16 cellular contexts compared by ENCODE assay signal in genomic region chr16:82995286-82995926, GRCh38.
A peak's percentile ranks its signal among the peaks of the same experiment; 100 is the strongest.
DNase-seq lines count a peak whose midpoint lies in the region; ATAC-seq, FAIRE-seq and TF ChIP-seq lines count a peak whose summit lies in the region.
"Had no signal": no experiment of that assay in that cellular context is flagged by ENCODE, and none has a peak within 500 bp of the region (broad histone marks: within the 10 kb centered on the region; RNA-seq: fewer than 3 reads in every experiment).

No MANE protein-coding gene starts in this region.

- H3K9me3 ChIP-seq in heart right ventricle (no peaks in the 10 kb centered on the region), astrocyte (ENCODE audit: insufficient read depth, low read depth, low read length) (no peaks in the 10 kb centered on the region), mesodermal cell (ENCODE audit: control insufficient read depth, low read length) (peaks cover 6% of the 10 kb centered on the region), OCI-LY7 (ENCODE audit: low read length) (no peaks in the 10 kb centered on the region)

- H3K27me3 ChIP-seq in heart right ventricle: no peaks in the 10 kb centered on the region
- no peaks in the 10 kb centered on the region for H3K27me3 ChIP-seq in astrocyte (ENCODE audit: insufficient read depth, low read length)
- no peaks in the 10 kb centered on the region for H3K27me3 ChIP-seq in dorsolateral prefrontal cortex

- POLR2A ChIA-PET in OCI-LY7 (lab: Charles Lee): no interaction called here

- DNase-seq in heart right ventricle (no peak), Right ventricle myocardium superior (no peak), astrocyte (ENCODE audit: low read depth) (no peak), dorsolateral prefrontal cortex (no peak), OCI-LY7 (ENCODE audit: low spot score) (no peak), GM13977 (ENCODE audit: low spot score) (no peak)
- DNase-seq: activated CD4-positive, alpha-beta T cell treated with anti-CD3 and anti-CD28 coated beads for 4 hours; activated naive CD4-positive, alpha-beta T cell treated with anti-CD3 and anti-CD28 coated beads for 36 hours; CD8-positive, alpha-beta memory T cell; left ventricle myocardium superior; NCI-H2107 had no signal

- H3K36me3 ChIP-seq in heart right ventricle (no peaks in the 10 kb centered on the region), astrocyte (ENCODE audit: insufficient read depth, low read length) (no peaks in the 10 kb centered on the region), mesodermal cell (ENCODE audit: control insufficient read depth, insufficient read depth, low read length) (no peaks in the 10 kb centered on the region), OCI-LY7 (ENCODE audit: insufficient read depth, low read length) (no peaks in the 10 kb centered on the region)

- H3K27ac Mint-ChIP-seq in astrocyte (ENCODE audit: unreplicated experiment): no peak overlapping the region
- H3K27ac Mint-ChIP-seq: activated naive CD4-positive, alpha-beta T cell treated with anti-CD3 and anti-CD28 coated beads for 36 hours; CD8-positive, alpha-beta memory T cell; dendritic cell treated with granulocyte-macrophage colony-stimulating factor and Interleukin-4, amounts not matched to agents 40 ng/mL and 50 ng/mL, for 4 days; nephron had no signal

- 64 to 73% methylated on average over 9 of the region's 9 CpGs for WGBS in heart right ventricle, 2 donors
- WGBS in mesodermal cell (ENCODE audit: insufficient coverage in 2 of 2), 2 experiments: 100% methylated on average over 2 of the region's 9 CpGs; no CpG with 5 or more reads in 1 of the 2 experiments

- no peaks in the 10 kb centered on the region for H3K27me3 Mint-ChIP-seq in astrocyte (ENCODE audit: low read depth, unreplicated experiment)
- H3K27me3 Mint-ChIP-seq: CD8-positive, alpha-beta memory T cell had no signal

- CTCF ChIA-PET in OCI-LY7 (lab: Charles Lee; ENCODE audit: unreplicated experiment): no interaction called here

- peak in 1 of 8 donors; percentile 40 for ATAC-seq in heart right ventricle
- ATAC-seq in Right ventricle myocardium superior (ENCODE audit: poor library complexity): no peak
- ATAC-seq in HG03354 (IDR thresholded peaks at IDR 0.05; ENCODE audit: poor library complexity, severe bottlenecking, unreplicated experiment): no peak

- H3K4me1 ChIP-seq in heart right ventricle: peaks cover 0 to 21% (median 6%) of the 10 kb centered on the region in 9 donors
- peaks cover 18% of the 10 kb centered on the region for H3K4me1 ChIP-seq in astrocyte (ENCODE audit: insufficient read depth, low read length)
- H3K4me1 ChIP-seq in mesodermal cell (ENCODE audit: control insufficient read depth, insufficient read depth, low read length, poor library complexity, severe bottlenecking): peaks cover 17% of the 10 kb centered on the region
- no peaks in the 10 kb centered on the region for H3K4me1 ChIP-seq in OCI-LY7 (ENCODE audit: insufficient read depth, low read length, poor library complexity, severe bottlenecking)

- H2AFZ ChIP-seq in astrocyte (ENCODE audit: low read depth, low read length) (peak overlapping the region; percentile 30), OCI-LY7 (ENCODE audit: low read length) (no peak overlapping the region)

- H3K79me2 ChIP-seq in astrocyte (ENCODE audit: insufficient read depth, low read length): peaks cover 8% of the 10 kb centered on the region
- H3K79me2 ChIP-seq in OCI-LY7 (ENCODE audit: insufficient read depth, low read depth, low read length): no peaks in the 10 kb centered on the region

- H4K20me1 ChIP-seq in astrocyte (ENCODE audit: insufficient read depth, low read length) (no peaks in the 10 kb centered on the region), OCI-LY7 (ENCODE audit: insufficient read depth, low read length) (no peaks in the 10 kb centered on the region)

- peak overlapping the region; percentile 55 for H3K9ac ChIP-seq in astrocyte (ENCODE audit: low read length)

- no peaks in the 10 kb centered on the region for H3K36me3 Mint-ChIP-seq in astrocyte (ENCODE audit: low read depth, unreplicated experiment)
- H3K36me3 Mint-ChIP-seq: CD8-positive, alpha-beta memory T cell had no signal

- H3K27ac ChIP-seq in heart right ventricle (peak overlapping the region in 7 of 10 donors; percentile 30 to 69 (median 63)), astrocyte (ENCODE audit: low read depth, low read length) (peak overlapping the region; percentile 60), mesodermal cell (ENCODE audit: low read depth, low read length, severe bottlenecking) (peak overlapping the region; percentile 69), dorsolateral prefrontal cortex (no peak overlapping the region), OCI-LY7 (ENCODE audit: low read depth, low read length, poor library complexity, severe bottlenecking) (no peak overlapping the region)

- no peak overlapping the region for H3K4me3 Mint-ChIP-seq in astrocyte (ENCODE audit: unreplicated experiment)
- H3K4me3 Mint-ChIP-seq: activated naive CD4-positive, alpha-beta T cell treated with anti-CD3 and anti-CD28 coated beads for 36 hours; CD8-positive, alpha-beta memory T cell; dendritic cell treated with granulocyte-macrophage colony-stimulating factor and Interleukin-4, amounts not matched to agents 40 ng/mL and 50 ng/mL, for 4 days; nephron had no signal

- H3K4me2 ChIP-seq in astrocyte (ENCODE audit: low read length) (peak overlapping the region; percentile 81), OCI-LY7 (ENCODE audit: low read length) (no peak overlapping the region)

- in situ Hi-C loops in GM13977 (cut with MboI; ENCODE audit: low pct_unique_long_range_greater_than_20kb, low sequenced_read_pairs, unreplicated experiment): no loop called here

- intact Hi-C loops in heart right ventricle (cut with DNase I): loop anchor here in 1 of 10 donors (10.0 kb wide), 1 partner anchor 241 kb away; no protein-coding TSS in a partner anchor
- intact Hi-C loops in Right ventricle myocardium superior (cut with DNase I): no loop called here
- intact Hi-C loops in dorsolateral prefrontal cortex (cut with DNase I): no loop called here
- intact Hi-C loops in OCI-LY7 (cut with micrococcal nuclease; ENCODE audit: unreplicated experiment): no loop called here

- no peaks in the 10 kb centered on the region for H3K9me2 ChIP-seq in OCI-LY7 (ENCODE audit: insufficient read depth, low read length)

- no peak for TF ChIP-seq CTCF in heart right ventricle (IDR thresholded peaks at IDR 0.05)
- no peak for TF ChIP-seq CTCF in astrocyte (IDR thresholded peaks at IDR 0.05; ENCODE audit: insufficient read depth, low read depth, low read length)
- TF ChIP-seq CTCF in dorsolateral prefrontal cortex (IDR thresholded peaks at IDR 0.05 in 54 of 56, conservative IDR thresholded peaks at IDR 0.05 in 2 of 56; ENCODE audit: low read depth in 1 of 56, partially characterized antibody in 56 of 56): no peak
- no peak for TF ChIP-seq CTCF in OCI-LY7 (conservative IDR thresholded peaks at IDR 0.05; ENCODE audit: low read length)
- no peak for TF ChIP-seq CTCF in GM13977 (IDR thresholded peaks at IDR 0.05; ENCODE audit: extremely low read depth, insufficient read depth, missing control alignments)

- H3K9me3 Mint-ChIP-seq in astrocyte (ENCODE audit: unreplicated experiment): no peaks in the 10 kb centered on the region
- H3K9me3 Mint-ChIP-seq: nephron had no signal

- peaks cover 3% of the 10 kb centered on the region for H3K4me1 Mint-ChIP-seq in astrocyte (ENCODE audit: low read depth, unreplicated experiment)
- H3K4me1 Mint-ChIP-seq: CD8-positive, alpha-beta memory T cell; nephron had no signal

- no TSS peak for BruUV-seq in OCI-LY7 (replicated peaks; lab: Mats Ljungman, UMichigan)

- H3K4me3 ChIP-seq in heart right ventricle: peak overlapping the region in 5 of 10 donors; percentile 5 to 32 (median 24)
- H3K4me3 ChIP-seq in astrocyte (ENCODE audit: insufficient read depth, low read depth, low read length): peak overlapping the region; percentile 38
- no peak overlapping the region for H3K4me3 ChIP-seq in mesodermal cell (ENCODE audit: extremely low read depth, insufficient read depth, low read length, poor library complexity, severe bottlenecking)
- H3K4me3 ChIP-seq in dorsolateral prefrontal cortex: no peak overlapping the region
- H3K4me3 ChIP-seq in OCI-LY7 (ENCODE audit: low read depth, low read length, poor library complexity, severe bottlenecking): no peak overlapping the region

- no peak for FAIRE-seq in astrocyte (lab: Jason Lieb, UNC)
- FAIRE-seq: G401.6 had no signal

Comparison
In these comparisons a context has a peak if more than half of its experiments do, and no peak if none do; other contexts are left out.
1. H3K27ac ChIP-seq: peak in heart right ventricle (7 of 10), astrocyte (single experiment) and mesodermal cell (single experiment); none in dorsolateral prefrontal cortex (0 of 59) and OCI-LY7 (single experiment).